ENCODE assay signal across 27 cellular contexts in the genomic region with DNA sequence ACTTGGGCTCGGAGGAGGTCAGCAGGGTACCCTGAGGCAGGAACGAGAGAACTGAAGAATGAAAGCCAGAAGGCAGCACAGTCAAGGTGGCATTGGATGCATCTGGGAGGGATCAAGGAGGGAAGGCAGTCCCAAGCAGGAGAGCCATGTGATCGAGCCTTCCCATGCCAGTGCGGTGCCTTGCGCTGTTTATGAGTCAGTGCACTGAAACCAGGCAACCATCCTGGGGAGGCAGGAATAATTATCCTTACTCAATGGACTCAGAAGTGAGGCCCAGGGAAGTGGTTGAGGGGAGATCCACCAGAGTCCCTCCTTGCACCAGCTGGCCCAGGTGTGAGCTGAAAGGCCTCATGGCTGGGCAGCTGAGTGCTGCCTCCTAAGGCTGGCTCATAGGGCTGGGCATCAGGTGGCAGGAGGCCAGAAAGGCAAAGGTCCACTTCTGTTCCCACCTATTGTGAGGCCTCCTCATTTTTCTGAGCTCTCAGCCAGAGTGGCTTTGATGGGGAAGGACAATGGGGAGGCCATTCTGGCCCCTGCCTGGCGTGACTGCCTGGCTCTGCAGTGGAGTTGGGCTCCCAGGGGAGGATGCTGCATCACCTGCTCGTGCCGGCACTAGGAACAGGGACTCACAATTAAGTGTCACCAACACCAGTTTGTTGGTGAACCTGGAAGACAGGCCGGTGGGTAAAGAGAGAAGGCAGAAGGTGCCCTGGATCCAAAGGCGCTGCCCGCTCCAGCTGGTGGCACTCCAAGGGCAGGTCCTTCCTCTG.
DNase-seq lines count a peak whose midpoint lies in the region; ATAC-seq, FAIRE-seq and TF ChIP-seq lines count a peak whose summit lies in the region.
"Had no signal": no experiment of that assay in that cellular context is flagged by ENCODE, and none has a peak within 500 bp of the region (broad histone marks: within the 10 kb centered on the region; RNA-seq: fewer than 3 reads in every experiment).

No MANE protein-coding gene starts in this region.

- CTCF ChIA-PET in A549 (lab: Yijun Ruan, JAX), result no interaction called here

- POLR2A ChIA-PET in A549 (lab: Yijun Ruan, JAX), result no interaction called here

- ATAC-seq in A549 (peak; percentile 23 to 39; a peak in 2 of 6 replicates), left lobe of liver (peak; percentile 23)
- ATAC-seq: activated T-cell treated with anti-CD3 and anti-CD28 coated beads, Interleukin-2, amount 50 U/mL, for 72 hours; HCT116; K562; natural killer cell treated with Interleukin-12 subunit alpha and Interleukin-12 subunit beta and Interleukin-15 and Interleukin-18, amount 100 ng/mL, for 72 hours had no signal

- 80% methylated on average over 11 of the region's 11 CpGs for WGBS in A549 (ENCODE audit: missing lambda C conversion rate)

- no peak for FAIRE-seq in A549 (lab: Jason Lieb, UNC)
- FAIRE-seq: K562 had no signal

- H3K27ac ChIP-seq in A549, result no peak overlapping the region
- H3K27ac ChIP-seq: BLaER1, ovary, right lobe of liver, uterus had no signal

- TF ChIP-seq EP300 in A549 (IDR thresholded peaks at IDR 0.05), result no peak

- H3K4me2 ChIP-seq in A549, result no peak overlapping the region
- H3K4me2 ChIP-seq: BLaER1 had no signal

- no peak for TF ChIP-seq CTCF in A549 (IDR thresholded peaks at IDR 0.05)

- H3K9me3 ChIP-seq in A549, result no peaks in the 10 kb centered on the region
- H3K9me3 ChIP-seq: BLaER1, ovary, right lobe of liver, uterus had no signal

- no peak for TF ChIP-seq RAD21 in A549 (conservative IDR thresholded peaks at IDR 0.05 in 1 of 2, IDR thresholded peaks at IDR 0.05 in 1 of 2)

- DNase-seq in A549 (ENCODE audit: low read depth in 1 of 2, low spot score in 1 of 2) (no peak), M059J (ENCODE audit: low read depth) (peak; percentile 65), NCI-H774 (lab: John Stamatoyannopoulos, UW) (peak; percentile 18), left lobe of liver (ENCODE audit: low spot score) (no peak), NCI-H146 (lab: John Stamatoyannopoulos, UW) (no peak), NOMO-1 treated with DMSO at 0.1 percent for 48 hours (lab: John Stamatoyannopoulos, UW; ENCODE audit: unreplicated experiment) (no peak), NCI-H2227 (lab: John Stamatoyannopoulos, UW; ENCODE audit: unreplicated experiment) (no peak)
- DNase-seq in activated CD4-positive, alpha-beta T cell treated with anti-CD3 and anti-CD28 coated beads, Interleukin-2, amount 50 U/mL, for 4 hours, result no peak
- DNase-seq: activated CD4-positive, CD25-positive, alpha-beta regulatory T cell treated with anti-CD3 and anti-CD28 coated beads, Interleukin-2, amount 50 U/mL, for 72 hours; activated naive CD4-positive, alpha-beta T cell treated with anti-CD3 and anti-CD28 coated beads for 36 hours; activated T-cell treated with anti-CD3 and anti-CD28 coated beads, Interleukin-2, amount 50 U/mL, for 72 hours; anterior cingulate cortex; GDM1; kidney glomerular epithelial cell; mesendoderm; NCI-H1930; OCI-M1; ovary; SHP77 treated with DMSO at 0.1 percent for 48 hours; stimulated activated CD4-positive, alpha-beta T cell treated with anti-CD3 and anti-CD28 coated beads, Interleukin-15, amount 100 ng/mL, for 24 hours; substantia nigra; uterus had no signal

- no peak overlapping the region for H3K4me3 ChIP-seq in A549
- H3K4me3 ChIP-seq: BLaER1, K562, ovary, right lobe of liver, uterus had no signal

- TF ChIP-seq POLR2A in A549 (IDR thresholded peaks at IDR 0.05; ENCODE audit: low read length), result no peak

- H3K4me1 ChIP-seq in A549, result peaks cover 3% of the 10 kb centered on the region; the same call in 2 of the 3 replicates
- H3K4me1 ChIP-seq: BLaER1, right lobe of liver, uterus had no signal

TF ChIP-seq in A549, 52 proteins besides CTCF, POLR2A, EP300 and RAD21:
- TF ChIP-seq GATA3 (IDR thresholded peaks at IDR 0.05; ENCODE audit: borderline replicate concordance) (no peak), ZFP36 (IDR thresholded peaks at IDR 0.05; ENCODE audit: borderline replicate concordance, partially characterized antibody) (no peak), CEBPB (IDR thresholded peaks at IDR 0.05) (no peak), MAFK (IDR thresholded peaks at IDR 0.05; ENCODE audit: partially characterized antibody) (no peak)
- TF ChIP-seq, protein P1, sequence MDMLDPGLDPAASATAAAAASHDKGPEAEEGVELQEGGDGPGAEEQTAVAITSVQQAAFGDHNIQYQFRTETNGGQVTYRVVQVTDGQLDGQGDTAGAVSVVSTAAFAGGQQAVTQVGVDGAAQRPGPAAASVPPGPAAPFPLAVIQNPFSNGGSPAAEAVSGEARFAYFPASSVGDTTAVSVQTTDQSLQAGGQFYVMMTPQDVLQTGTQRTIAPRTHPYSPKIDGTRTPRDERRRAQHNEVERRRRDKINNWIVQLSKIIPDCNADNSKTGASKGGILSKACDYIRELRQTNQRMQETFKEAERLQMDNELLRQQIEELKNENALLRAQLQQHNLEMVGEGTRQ (IDR thresholded peaks at IDR 0.05), result no peak

Comparison
In these comparisons a context has a peak if more than half of its experiments do, and no peak if none do; other contexts are left out.
1. DNase-seq: peak in M059J (single experiment) and NCI-H774 (single experiment); none in A549 (0 of 2), left lobe of liver (single experiment), NCI-H146 (single experiment), NOMO-1 treated with DMSO at 0.1 percent for 48 hours (single experiment), NCI-H2227 (single experiment) and activated CD4-positive, alpha-beta T cell treated with anti-CD3 and anti-CD28 coated beads, Interleukin-2, amount 50 U/mL, for 4 hours (0 of 2).